ENCODE assay signal across 14 cellular contexts in genomic region chr5:148976569-148977321, GRCh38.
DNase-seq lines count a peak whose midpoint lies in the region; ATAC-seq and TF ChIP-seq lines count a peak whose summit lies in the region.
"Had no signal": no experiment of that assay in that cellular context is flagged by ENCODE, and none has a peak within 500 bp of the region (broad histone marks: within the 10 kb centered on the region; RNA-seq: fewer than 3 reads in every experiment).

No MANE protein-coding gene starts in this region.

- H3K4me3 ChIP-seq in RWPE2 (ENCODE audit: severe bottlenecking) (no peak overlapping the region), fibroblast of mammary gland (ENCODE audit: control insufficient read depth, low read depth, low read length) (no peak overlapping the region), gastrocnemius medialis (no peak overlapping the region), HAP-1 (no peak overlapping the region)
- H3K4me3 ChIP-seq: body of pancreas had no signal

- H3K27ac ChIP-seq in RWPE2 (ENCODE audit: poor library complexity, severe bottlenecking) = peak overlapping the region; percentile 94
- H3K27ac ChIP-seq in gastrocnemius medialis = peak overlapping the region; percentile 85 to 90 (median 88)
- H3K27ac ChIP-seq: body of pancreas had no signal

- H3K27me3 ChIP-seq in RWPE2 (ENCODE audit: insufficient read depth, poor library complexity, severe bottlenecking) (no peaks in the 10 kb centered on the region), gastrocnemius medialis (no peaks in the 10 kb centered on the region), HAP-1 (ENCODE audit: low read depth) (0 out of 2 replicates have a peak, but pooled peaks cover 3% of the 10 kb centered on the region)
- H3K27me3 ChIP-seq: body of pancreas had no signal

- H3K36me3 ChIP-seq in RWPE2 (ENCODE audit: low read depth) = no peaks in the 10 kb centered on the region
- H3K36me3 ChIP-seq in gastrocnemius medialis = no peaks in the 10 kb centered on the region
- no peaks in the 10 kb centered on the region for H3K36me3 ChIP-seq in HAP-1 (replicated peaks)

- H3K9me3 ChIP-seq in RWPE2 (ENCODE audit: severe bottlenecking) = no peaks in the 10 kb centered on the region
- no peaks in the 10 kb centered on the region for H3K9me3 ChIP-seq in gastrocnemius medialis
- no peaks in the 10 kb centered on the region for H3K9me3 ChIP-seq in HAP-1
- H3K9me3 ChIP-seq: body of pancreas had no signal

- in situ Hi-C loops in G401 (cut with HindIII; ENCODE audit: low sequenced_read_pairs) (no loop called here), gastrocnemius medialis (cut with MboI; ENCODE audit: low sequenced_read_pairs in 4 of 4) (no loop called here), HAP-1 (cut with MboI; ENCODE audit: low sequenced_read_pairs) (no loop called here)

- no peak for ATAC-seq in RWPE2 (ENCODE audit: low read depth)
- peak; percentile 5 to 10 for ATAC-seq in gastrocnemius medialis
- ATAC-seq: body of pancreas had no signal

- H3K4me1 ChIP-seq in RWPE2 (ENCODE audit: insufficient read depth, poor library complexity, severe bottlenecking) (peaks cover 68% of the 10 kb centered on the region), gastrocnemius medialis (peaks cover 65 to 71% of the 10 kb centered on the region in 2 donors), HAP-1 (no peaks in the 10 kb centered on the region)

- peak in 1 of 2 donors; percentile 30 for TF ChIP-seq POLR2A in gastrocnemius medialis (IDR thresholded peaks at IDR 0.05)

- intact Hi-C loops in gastrocnemius medialis (cut with DNase I; ENCODE audit: low total_unique reads) = no loop called here

- DNase-seq in G401 (ENCODE audit: low spot score) (peak; percentile 24), RWPE2 (ENCODE audit: low spot score) (no peak), fibroblast of mammary gland (ENCODE audit: low read depth) (peak; percentile 69), gastrocnemius medialis (peak; percentile 29 to 60), DMS 273 treated with DMSO at 0.1 percent for 48 hours (lab: John Stamatoyannopoulos, UW) (no peak), HAP-1 (ENCODE audit: low spot score in 2 of 2) (no peak), Kasumi-1 (lab: John Stamatoyannopoulos, UW) (no peak), NK-92 (lab: John Stamatoyannopoulos, UW; ENCODE audit: unreplicated experiment) (no peak)
- DNase-seq: activated CD4-positive, alpha-beta T cell treated with anti-CD3 and anti-CD28 coated beads, Interleukin-2, amount 50 U/mL, for 1 hour; body of pancreas; CD4-positive, CD25-positive, alpha-beta regulatory T cell; NCI-H1105 treated with DMSO at 0.1 percent for 48 hours; NCI-H82; T-helper 1 cell had no signal

- TF ChIP-seq CTCF in RWPE2 (IDR thresholded peaks at IDR 0.05; ENCODE audit: poor library complexity, severe bottlenecking) = no peak
- no peak for TF ChIP-seq CTCF in fibroblast of mammary gland (conservative IDR thresholded peaks at IDR 0.05; ENCODE audit: control insufficient read depth, insufficient read depth, low read depth, low read length)
- TF ChIP-seq CTCF in gastrocnemius medialis (IDR thresholded peaks at IDR 0.05 in 4 of 5, conservative IDR thresholded peaks at IDR 0.05 in 1 of 5) = no peak

Comparison
In these comparisons a context has a peak if more than half of its experiments do, and no peak if none do; other contexts are left out.
1. DNase-seq: peak in G401 (single experiment), fibroblast of mammary gland (single experiment) and gastrocnemius medialis (2 of 2); none in RWPE2 (single experiment), DMS 273 treated with DMSO at 0.1 percent for 48 hours (single experiment), HAP-1 (0 of 2), Kasumi-1 (0 of 2) and NK-92 (single experiment).